ENCODE assay signal across 8 cellular contexts in the genomic region with DNA sequence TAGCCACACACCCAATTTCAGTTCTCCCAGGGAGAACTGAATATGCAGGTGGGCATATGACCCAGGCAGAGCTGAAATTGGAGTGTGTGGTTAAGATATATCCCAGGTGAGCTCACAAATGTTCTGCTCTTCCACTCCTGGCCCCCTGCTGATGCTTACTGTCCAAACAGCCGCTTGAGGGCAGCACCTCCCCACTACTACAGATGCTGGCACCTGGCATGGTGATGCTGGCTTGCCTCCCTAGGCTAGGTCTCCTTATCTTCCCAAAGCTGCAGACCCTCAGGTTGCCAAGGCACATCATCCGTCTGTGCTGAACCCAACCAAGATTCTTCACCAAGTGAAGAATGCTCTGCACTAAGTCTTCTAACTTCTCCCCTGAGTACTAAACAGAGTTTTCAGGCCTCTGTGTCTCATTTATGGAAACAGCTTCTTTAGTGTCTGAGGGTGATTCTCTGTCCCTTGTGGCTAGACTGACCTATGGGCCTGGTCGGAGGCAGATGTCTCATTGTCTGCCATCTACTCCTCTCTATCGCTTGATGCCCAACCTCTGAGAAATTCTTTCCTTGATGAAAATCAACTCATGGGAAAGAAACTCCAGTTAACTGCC. TPM values are rescaled to one million over a fixed set of nuclear protein-coding genes. Genes with fewer than 3 reads are reported as not detected.
A peak's percentile ranks its signal among the peaks of the same experiment; 100 is the strongest.
DNase-seq lines count a peak whose midpoint lies in the region; ATAC-seq and TF ChIP-seq lines count a peak whose summit lies in the region.

No MANE protein-coding gene starts in this region.

- H3K27me3 ChIP-seq in KMS-11 (ENCODE audit: insufficient read depth, low read depth) (no peaks in the 10 kb centered on the region), PC-3 (ENCODE audit: low read length) (no peaks in the 10 kb centered on the region)

- H3K27ac ChIP-seq in KMS-11 (no peak overlapping the region), PC-3 (ENCODE audit: low read length) (no peak overlapping the region)

- BruUV-seq in PC-3 (replicated peaks; lab: Mats Ljungman, UMichigan) = no TSS peak

- H3K4me1 ChIP-seq in KMS-11 (ENCODE audit: low read depth, poor library complexity, severe bottlenecking) (no peaks in the 10 kb centered on the region), PC-3 (ENCODE audit: insufficient read depth, low read length) (peaks cover 8% of the 10 kb centered on the region; the same call in 1 of the 2 replicates)

- no peak overlapping the region for H3K4me3 ChIP-seq in KMS-11 (IDR thresholded peaks at IDR 0.05; ENCODE audit: insufficient read depth, low read depth, low read length)
- no peak overlapping the region for H3K4me3 ChIP-seq in PC-3 (ENCODE audit: low read length)

- no peaks in the 10 kb centered on the region for H3K9me2 ChIP-seq in PC-3 (replicated peaks; ENCODE audit: low read length)

- no peaks in the 10 kb centered on the region for H3F3A ChIP-seq in PC-3 (ENCODE audit: low read length, unreplicated experiment)

- H2AFZ ChIP-seq in KMS-11 (ENCODE audit: low read depth) (no peak overlapping the region), PC-3 (ENCODE audit: low read length) (no peak overlapping the region)

- H3K27me3 Mint-ChIP-seq in natural killer cell treated with Interleukin-12 subunit alpha and Interleukin-12 subunit beta and Interleukin-15 and Interleukin-18, amount 100 ng/mL, for 72 hours = no peaks in the 10 kb centered on the region

- no peaks in the 10 kb centered on the region for H3K9me3 ChIP-seq in PC-3 (ENCODE audit: low read length)

- no peak overlapping the region for H3K9ac ChIP-seq in KMS-11
- H3K9ac ChIP-seq in PC-3 (ENCODE audit: low read length) = no peak overlapping the region

- H3K27ac Mint-ChIP-seq in natural killer cell treated with Interleukin-12 subunit alpha and Interleukin-12 subunit beta and Interleukin-15 and Interleukin-18, amount 100 ng/mL, for 72 hours = no peak overlapping the region

- DNase-seq in AG08396 (ENCODE audit: low spot score) (peak; percentile 59), GM19238 (ENCODE audit: insufficient read length, low spot score) (peak; percentile 53), PC-3 (peak; percentile 85), fibroblast of gingiva (ENCODE audit: low read depth) (peak; percentile 35)
- DNase-seq in activated T-cell treated with anti-CD3 and anti-CD28 coated beads, Interleukin-2, amount 50 U/mL, for 1 hour = peak; percentile 69
- no peak for DNase-seq in natural killer cell treated with Interleukin-12 subunit alpha and Interleukin-12 subunit beta and Interleukin-15 and Interleukin-18, amount 100 ng/mL, for 72 hours (ENCODE audit: low spot score)
- peak; percentile 46 for DNase-seq in stimulated activated naive CD4-positive, alpha-beta T cell treated with Interleukin-2 at 50 U/mL for 16 hours (lab: John Stamatoyannopoulos, UW)

- TF ChIP-seq CTCF in KMS-11 (conservative IDR thresholded peaks at IDR 0.05; ENCODE audit: low read depth, low read length) (peak; percentile 95), PC-3 (conservative IDR thresholded peaks at IDR 0.05; ENCODE audit: low read depth, low read length) (peak; percentile 97)

- CTCF ChIA-PET in PC-3 (lab: Charles Lee) = interaction anchor here (0.5 to 1.7 kb wide), 16 partner anchors 18 to 748 kb away, joined by 3 to 44 read pairs (median 4); no protein-coding TSS in a partner anchor

- no peaks in the 10 kb centered on the region for H3K79me2 ChIP-seq in KMS-11 (ENCODE audit: insufficient read depth, low read depth)
- no peaks in the 10 kb centered on the region for H3K79me2 ChIP-seq in PC-3 (ENCODE audit: low read length)

- peak; percentile 95 for ATAC-seq in PC-3
- ATAC-seq in natural killer cell treated with Interleukin-12 subunit alpha and Interleukin-12 subunit beta and Interleukin-15 and Interleukin-18, amount 100 ng/mL, for 72 hours = peak; percentile 66 to 67

- H3K4me3 Mint-ChIP-seq in natural killer cell treated with Interleukin-12 subunit alpha and Interleukin-12 subunit beta and Interleukin-15 and Interleukin-18, amount 100 ng/mL, for 72 hours = no peak overlapping the region

- POLR2A ChIA-PET in PC-3 (lab: Charles Lee; ENCODE audit: unreplicated experiment) = interaction anchor here (0.5 to 0.6 kb wide), 2 partner anchors 27 to 357 kb away, joined by 3 to 4 read pairs; no protein-coding TSS in a partner anchor

- no peaks in the 10 kb centered on the region for H3K9me3 Mint-ChIP-seq in natural killer cell treated with Interleukin-12 subunit alpha and Interleukin-12 subunit beta and Interleukin-15 and Interleukin-18, amount 100 ng/mL, for 72 hours

- no peaks in the 10 kb centered on the region for H3K36me3 Mint-ChIP-seq in natural killer cell treated with Interleukin-12 subunit alpha and Interleukin-12 subunit beta and Interleukin-15 and Interleukin-18, amount 100 ng/mL, for 72 hours

- H3K4me2 ChIP-seq in KMS-11 (no peak overlapping the region), PC-3 (ENCODE audit: low read length) (no peak overlapping the region)

- H3K36me3 ChIP-seq in KMS-11 (ENCODE audit: insufficient read depth) (no peaks in the 10 kb centered on the region), PC-3 (ENCODE audit: low read depth, low read length) (no peaks in the 10 kb centered on the region)

- H3K4me1 Mint-ChIP-seq in natural killer cell treated with Interleukin-12 subunit alpha and Interleukin-12 subunit beta and Interleukin-15 and Interleukin-18, amount 100 ng/mL, for 72 hours (ENCODE audit: low read depth in 2 of 2) = no peaks in the 10 kb centered on the region

- intact Hi-C loops in PC-3 (cut with micrococcal nuclease) = loop anchor here (2.0 to 10.0 kb wide), 3 partner anchors 321 to 745 kb away; no protein-coding TSS in a partner anchor

- H4K20me1 ChIP-seq in KMS-11 (ENCODE audit: insufficient read depth) (no peaks in the 10 kb centered on the region), PC-3 (ENCODE audit: low read length) (no peaks in the 10 kb centered on the region)

RNA-seq across cellular contexts. Expression of a gene that starts 27.2 kb away (rescaled TPM):
- total RNA-seq in PC-3 (2014; rRNA removed) = not detected in 2 replicates
- total RNA-seq in natural killer cell treated with Interleukin-12 subunit alpha and Interleukin-12 subunit beta and Interleukin-15 and Interleukin-18, amount 100 ng/mL, for 72 hours = 1 to 10 TPM; 4.1 to 4.4 TPM

RNA-seq across cellular contexts. Expression of a gene that starts 59.8 kb away (rescaled TPM):
- total RNA-seq in PC-3 (2014; rRNA removed) = not detected in 2 replicates
- total RNA-seq in natural killer cell treated with Interleukin-12 subunit alpha and Interleukin-12 subunit beta and Interleukin-15 and Interleukin-18, amount 100 ng/mL, for 72 hours = 1 to 10 TPM; 2.7 TPM
